Comparison of ENCODE assay signal across 1 cellular context in the genomic region with DNA sequence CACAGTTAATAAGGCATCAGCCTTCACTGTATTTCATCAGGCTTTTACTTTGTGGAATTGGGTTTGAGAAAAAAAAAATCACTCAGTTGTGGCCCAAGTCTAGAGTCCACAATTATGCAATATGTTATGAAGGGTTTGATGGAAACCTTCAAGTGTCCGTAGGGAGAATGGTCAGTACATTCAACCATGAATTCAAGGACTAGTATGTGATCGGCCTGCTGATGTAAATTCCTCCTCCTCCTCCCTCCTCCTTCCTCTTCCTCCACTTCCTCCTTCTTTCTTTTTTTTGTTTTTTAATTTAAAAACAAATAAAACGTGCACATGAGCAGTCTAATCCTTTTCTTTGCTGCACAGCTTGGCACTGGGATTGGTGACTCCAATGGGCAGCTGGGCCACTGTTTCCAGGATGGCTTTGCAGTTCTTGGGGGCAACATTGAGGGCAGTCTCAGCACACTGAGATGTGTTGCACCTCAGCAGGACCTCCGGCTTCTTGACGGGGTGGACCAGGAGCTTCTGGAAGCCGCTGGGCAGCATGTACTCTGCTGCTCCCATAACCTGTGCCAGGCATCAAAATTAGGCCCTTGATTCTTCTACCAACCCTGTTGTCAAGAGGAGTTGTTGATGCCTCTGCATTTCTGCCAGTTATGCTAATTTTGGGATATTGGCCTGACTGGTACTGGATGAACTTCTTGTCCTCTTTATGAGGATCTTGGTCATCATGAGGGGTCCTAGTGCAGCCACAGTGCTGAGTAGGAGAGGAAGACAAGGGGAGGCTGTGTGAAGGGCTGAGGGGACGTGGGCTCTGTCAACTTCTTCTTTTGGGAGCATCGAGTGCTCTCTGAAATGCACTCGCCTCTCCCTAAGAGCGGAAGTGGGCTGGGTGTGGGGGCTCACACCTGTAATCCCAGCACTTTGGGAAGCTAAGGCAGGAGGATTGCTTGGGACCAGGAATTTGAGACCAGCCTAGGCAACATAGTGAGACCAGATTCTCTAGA.
TF ChIP-seq lines count a peak whose summit lies in the region.

No MANE protein-coding gene starts in this region.

TF ChIP-seq in SK-N-SH treated with all-trans-retinoic acid at 6 μM for 48 hours, 23 proteins besides CTCF, POLR2A, EP300 and RAD21 (continued from another document):
- TF ChIP-seq, protein P1, sequence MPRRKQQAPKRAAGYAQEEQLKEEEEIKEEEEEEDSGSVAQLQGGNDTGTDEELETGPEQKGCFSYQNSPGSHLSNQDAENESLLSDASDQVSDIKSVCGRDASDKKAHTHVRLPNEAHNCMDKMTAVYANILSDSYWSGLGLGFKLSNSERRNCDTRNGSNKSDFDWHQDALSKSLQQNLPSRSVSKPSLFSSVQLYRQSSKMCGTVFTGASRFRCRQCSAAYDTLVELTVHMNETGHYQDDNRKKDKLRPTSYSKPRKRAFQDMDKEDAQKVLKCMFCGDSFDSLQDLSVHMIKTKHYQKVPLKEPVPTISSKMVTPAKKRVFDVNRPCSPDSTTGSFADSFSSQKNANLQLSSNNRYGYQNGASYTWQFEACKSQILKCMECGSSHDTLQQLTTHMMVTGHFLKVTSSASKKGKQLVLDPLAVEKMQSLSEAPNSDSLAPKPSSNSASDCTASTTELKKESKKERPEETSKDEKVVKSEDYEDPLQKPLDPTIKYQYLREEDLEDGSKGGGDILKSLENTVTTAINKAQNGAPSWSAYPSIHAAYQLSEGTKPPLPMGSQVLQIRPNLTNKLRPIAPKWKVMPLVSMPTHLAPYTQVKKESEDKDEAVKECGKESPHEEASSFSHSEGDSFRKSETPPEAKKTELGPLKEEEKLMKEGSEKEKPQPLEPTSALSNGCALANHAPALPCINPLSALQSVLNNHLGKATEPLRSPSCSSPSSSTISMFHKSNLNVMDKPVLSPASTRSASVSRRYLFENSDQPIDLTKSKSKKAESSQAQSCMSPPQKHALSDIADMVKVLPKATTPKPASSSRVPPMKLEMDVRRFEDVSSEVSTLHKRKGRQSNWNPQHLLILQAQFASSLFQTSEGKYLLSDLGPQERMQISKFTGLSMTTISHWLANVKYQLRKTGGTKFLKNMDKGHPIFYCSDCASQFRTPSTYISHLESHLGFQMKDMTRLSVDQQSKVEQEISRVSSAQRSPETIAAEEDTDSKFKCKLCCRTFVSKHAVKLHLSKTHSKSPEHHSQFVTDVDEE (CRISPR knock-in tag; IDR thresholded peaks at IDR 0.05): no peak
- TF ChIP-seq CSDC2 (CRISPR knock-in tag; IDR thresholded peaks at IDR 0.05): no peak
- no peak for TF ChIP-seq PPARA (CRISPR knock-in tag; IDR thresholded peaks at IDR 0.05; ENCODE audit: borderline replicate concordance)
- TF ChIP-seq RARB (CRISPR knock-in tag; IDR thresholded peaks at IDR 0.05): no peak
- no peak for TF ChIP-seq ZFP3 (CRISPR knock-in tag; IDR thresholded peaks at IDR 0.05)
- no peak for TF ChIP-seq ESRRG (CRISPR knock-in tag; IDR thresholded peaks at IDR 0.05)
- no peak for TF ChIP-seq GLIS3 (CRISPR knock-in tag; IDR thresholded peaks at IDR 0.05)
- no peak for TF ChIP-seq ZNF565 (CRISPR knock-in tag; conservative IDR thresholded peaks at IDR 0.05; ENCODE audit: low read depth)
- TF ChIP-seq ZC3H10 (CRISPR knock-in tag; IDR thresholded peaks at IDR 0.05): no peak
- no peak for TF ChIP-seq TOX (CRISPR knock-in tag; IDR thresholded peaks at IDR 0.05; ENCODE audit: borderline replicate concordance)
- no peak for TF ChIP-seq OSR1 (CRISPR knock-in tag; IDR thresholded peaks at IDR 0.05)
